19 cellular contexts compared by ENCODE assay signal in genomic region chr9:108213516-108213915, GRCh38.
"Had no signal": no experiment of that assay in that cellular context is flagged by ENCODE, and none has a peak within 500 bp of the region (broad histone marks: within the 10 kb centered on the region; RNA-seq: fewer than 3 reads in every experiment).

No MANE protein-coding gene starts in this region.

- H3K9me3 ChIP-seq: gastrocnemius medialis, ovary, psoas muscle, thoracic aorta, upper lobe of left lung had no signal

- H3K27ac ChIP-seq: gastrocnemius medialis, ovary, psoas muscle, skin epidermis, thoracic aorta had no signal

- H3K36me3 Mint-ChIP-seq: activated CD8-positive, alpha-beta memory T cell treated with anti-CD3 and anti-CD28 coated beads, Interleukin-2, amount 10 ng/mL, durations not matched to agents 7 days and 5 days; activated naive CD8-positive, alpha-beta T cell treated with anti-CD3 and anti-CD28 coated beads for 36 hours; stimulated activated effector memory CD8-positive, alpha-beta T cell treated with anti-CD3 and anti-CD28 coated beads, Interleukin-12 subunit alpha, Interleukin-12 subunit beta, amount 100 ng/mL, for 72 hours had no signal

- H3K4me1 ChIP-seq: gastrocnemius medialis, heart left ventricle, psoas muscle, upper lobe of left lung had no signal

- H3K36me3 ChIP-seq: gastrocnemius medialis, heart left ventricle, ovary, thoracic aorta, upper lobe of left lung had no signal

- H3K4me3 Mint-ChIP-seq: activated CD4-positive, alpha-beta memory T cell treated with anti-CD3 and anti-CD28 coated beads, Interleukin-2, amount 10 ng/mL, durations not matched to agents 7 days and 5 days; activated CD8-positive, alpha-beta memory T cell treated with anti-CD3 and anti-CD28 coated beads, Interleukin-2, amount 10 ng/mL, durations not matched to agents 7 days and 5 days; activated naive CD8-positive, alpha-beta T cell treated with anti-CD3 and anti-CD28 coated beads for 36 hours; neural crest cell; stimulated activated effector memory CD8-positive, alpha-beta T cell treated with anti-CD3 and anti-CD28 coated beads, Interleukin-12 subunit alpha, Interleukin-12 subunit beta, amount 100 ng/mL, for 72 hours had no signal

- DNase-seq: activated CD4-positive, alpha-beta memory T cell treated with anti-CD3 and anti-CD28 coated beads, Interleukin-2, amount 10 ng/mL, durations not matched to agents 7 days and 5 days; activated CD4-positive, alpha-beta T cell treated with anti-CD3 and anti-CD28 coated beads for 4 hours; activated CD8-positive, alpha-beta memory T cell treated with anti-CD3 and anti-CD28 coated beads, Interleukin-2, amount 10 ng/mL, durations not matched to agents 7 days and 5 days; activated naive CD4-positive, alpha-beta T cell; activated naive CD8-positive, alpha-beta T cell treated with anti-CD3 and anti-CD28 coated beads for 36 hours; amniotic stem cell; effector CD8-positive, alpha-beta T cell; gastrocnemius medialis; heart left ventricle; left ventricle myocardium superior; ovary; psoas muscle; right cardiac atrium; stimulated activated CD4-positive, alpha-beta T cell treated with anti-CD3 and anti-CD28 coated beads, Interleukin-4, amount 100 ng/mL, for 1 hour; upper lobe of left lung had no signal

- H3K4me3 ChIP-seq: gastrocnemius medialis, heart left ventricle, ovary, psoas muscle, skin epidermis, thoracic aorta, upper lobe of left lung had no signal

- H3K27me3 Mint-ChIP-seq: activated CD4-positive, alpha-beta memory T cell treated with anti-CD3 and anti-CD28 coated beads, Interleukin-2, amount 10 ng/mL, durations not matched to agents 7 days and 5 days; activated CD8-positive, alpha-beta memory T cell treated with anti-CD3 and anti-CD28 coated beads, Interleukin-2, amount 10 ng/mL, durations not matched to agents 7 days and 5 days; activated naive CD8-positive, alpha-beta T cell treated with anti-CD3 and anti-CD28 coated beads for 36 hours had no signal

- H3K27ac Mint-ChIP-seq: activated CD4-positive, alpha-beta memory T cell treated with anti-CD3 and anti-CD28 coated beads, Interleukin-2, amount 10 ng/mL, durations not matched to agents 7 days and 5 days; activated CD8-positive, alpha-beta memory T cell treated with anti-CD3 and anti-CD28 coated beads, Interleukin-2, amount 10 ng/mL, durations not matched to agents 7 days and 5 days; activated naive CD8-positive, alpha-beta T cell treated with anti-CD3 and anti-CD28 coated beads for 36 hours; stimulated activated effector memory CD8-positive, alpha-beta T cell treated with anti-CD3 and anti-CD28 coated beads, Interleukin-12 subunit alpha, Interleukin-12 subunit beta, amount 100 ng/mL, for 72 hours had no signal

- H3K4me1 Mint-ChIP-seq: activated CD4-positive, alpha-beta memory T cell treated with anti-CD3 and anti-CD28 coated beads, Interleukin-2, amount 10 ng/mL, durations not matched to agents 7 days and 5 days; activated CD8-positive, alpha-beta memory T cell treated with anti-CD3 and anti-CD28 coated beads, Interleukin-2, amount 10 ng/mL, durations not matched to agents 7 days and 5 days; activated naive CD8-positive, alpha-beta T cell treated with anti-CD3 and anti-CD28 coated beads for 36 hours; stimulated activated effector memory CD8-positive, alpha-beta T cell treated with anti-CD3 and anti-CD28 coated beads, Interleukin-12 subunit alpha, Interleukin-12 subunit beta, amount 100 ng/mL, for 72 hours had no signal

- H3K27me3 ChIP-seq: gastrocnemius medialis, heart left ventricle, ovary, upper lobe of left lung had no signal
